ENCODE assay signal across 1 cellular context in the genomic region with DNA sequence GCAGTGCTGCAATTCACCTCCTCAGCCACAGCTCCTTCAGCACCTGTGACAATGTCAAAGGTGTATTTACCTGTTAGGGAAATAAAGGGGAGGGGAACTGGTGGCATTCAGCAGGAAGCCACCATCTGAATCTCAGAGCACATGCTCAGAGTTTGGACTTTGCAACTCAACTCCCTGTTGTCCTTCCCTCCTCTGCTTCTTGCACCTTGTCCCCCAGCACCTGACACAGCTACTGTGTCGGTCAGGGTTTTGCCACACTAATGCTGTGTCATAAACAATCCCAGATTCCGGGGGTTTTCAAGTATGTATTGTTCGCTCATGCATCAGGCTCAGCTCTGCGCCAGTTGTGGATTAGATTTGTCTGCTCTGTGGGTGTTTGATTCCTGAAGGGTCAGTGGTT.
TF ChIP-seq lines count a peak whose summit lies in the region.

No MANE protein-coding gene starts in this region.

TF ChIP-seq in K562, 482 proteins besides CTCF, POLR2A, EP300 and RAD21:
- no peak for TF ChIP-seq PURB (CRISPR knock-in tag; IDR thresholded peaks at IDR 0.05; ENCODE audit: low read depth)
- no peak for TF ChIP-seq FOXJ3 (CRISPR knock-in tag; IDR thresholded peaks at IDR 0.05)
- TF ChIP-seq, protein P1, sequence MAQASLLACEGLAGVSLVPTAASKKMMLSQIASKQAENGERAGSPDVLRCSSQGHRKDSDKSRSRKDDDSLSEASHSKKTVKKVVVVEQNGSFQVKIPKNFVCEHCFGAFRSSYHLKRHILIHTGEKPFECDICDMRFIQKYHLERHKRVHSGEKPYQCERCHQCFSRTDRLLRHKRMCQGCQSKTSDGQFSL (CRISPR knock-in tag; IDR thresholded peaks at IDR 0.05) = no peak
- TF ChIP-seq, protein P1 (tag; IDR thresholded peaks at IDR 0.05) = no peak
- TF ChIP-seq POLR2AphosphoS5 (IDR thresholded peaks at IDR 0.05; ENCODE audit: control insufficient read depth, insufficient read depth, low read depth, low read length) = no peak
- TF ChIP-seq KAT8 (IDR thresholded peaks at IDR 0.05; ENCODE audit: low read depth) = no peak
- no peak for TF ChIP-seq ZNF830 (CRISPR knock-in tag; IDR thresholded peaks at IDR 0.05)
- no peak for TF ChIP-seq TRIM25 (IDR thresholded peaks at IDR 0.05; ENCODE audit: borderline replicate concordance)
- TF ChIP-seq ILF3 (IDR thresholded peaks at IDR 0.05; ENCODE audit: borderline replicate concordance) = no peak
- TF ChIP-seq SOX6 (IDR thresholded peaks at IDR 0.05) = no peak
- no peak for TF ChIP-seq ZNF444 (CRISPR knock-in tag; IDR thresholded peaks at IDR 0.05)
- no peak for TF ChIP-seq ARID2 (IDR thresholded peaks at IDR 0.05)
- TF ChIP-seq, protein P2, sequence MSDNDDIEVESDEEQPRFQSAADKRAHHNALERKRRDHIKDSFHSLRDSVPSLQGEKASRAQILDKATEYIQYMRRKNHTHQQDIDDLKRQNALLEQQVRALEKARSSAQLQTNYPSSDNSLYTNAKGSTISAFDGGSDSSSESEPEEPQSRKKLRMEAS (CRISPR knock-in tag; IDR thresholded peaks at IDR 0.05) = no peak
- TF ChIP-seq, protein P3, sequence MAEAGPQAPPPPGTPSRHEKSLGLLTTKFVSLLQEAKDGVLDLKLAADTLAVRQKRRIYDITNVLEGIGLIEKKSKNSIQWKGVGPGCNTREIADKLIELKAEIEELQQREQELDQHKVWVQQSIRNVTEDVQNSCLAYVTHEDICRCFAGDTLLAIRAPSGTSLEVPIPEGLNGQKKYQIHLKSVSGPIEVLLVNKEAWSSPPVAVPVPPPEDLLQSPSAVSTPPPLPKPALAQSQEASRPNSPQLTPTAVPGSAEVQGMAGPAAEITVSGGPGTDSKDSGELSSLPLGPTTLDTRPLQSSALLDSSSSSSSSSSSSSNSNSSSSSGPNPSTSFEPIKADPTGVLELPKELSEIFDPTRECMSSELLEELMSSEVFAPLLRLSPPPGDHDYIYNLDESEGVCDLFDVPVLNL (CRISPR knock-in tag; IDR thresholded peaks at IDR 0.05; ENCODE audit: low read depth) = no peak
- TF ChIP-seq RBM34 (IDR thresholded peaks at IDR 0.05; ENCODE audit: borderline replicate concordance, insufficient read depth, low read length) = no peak
